ENCODE assay signal across 13 cellular contexts in the genomic region with DNA sequence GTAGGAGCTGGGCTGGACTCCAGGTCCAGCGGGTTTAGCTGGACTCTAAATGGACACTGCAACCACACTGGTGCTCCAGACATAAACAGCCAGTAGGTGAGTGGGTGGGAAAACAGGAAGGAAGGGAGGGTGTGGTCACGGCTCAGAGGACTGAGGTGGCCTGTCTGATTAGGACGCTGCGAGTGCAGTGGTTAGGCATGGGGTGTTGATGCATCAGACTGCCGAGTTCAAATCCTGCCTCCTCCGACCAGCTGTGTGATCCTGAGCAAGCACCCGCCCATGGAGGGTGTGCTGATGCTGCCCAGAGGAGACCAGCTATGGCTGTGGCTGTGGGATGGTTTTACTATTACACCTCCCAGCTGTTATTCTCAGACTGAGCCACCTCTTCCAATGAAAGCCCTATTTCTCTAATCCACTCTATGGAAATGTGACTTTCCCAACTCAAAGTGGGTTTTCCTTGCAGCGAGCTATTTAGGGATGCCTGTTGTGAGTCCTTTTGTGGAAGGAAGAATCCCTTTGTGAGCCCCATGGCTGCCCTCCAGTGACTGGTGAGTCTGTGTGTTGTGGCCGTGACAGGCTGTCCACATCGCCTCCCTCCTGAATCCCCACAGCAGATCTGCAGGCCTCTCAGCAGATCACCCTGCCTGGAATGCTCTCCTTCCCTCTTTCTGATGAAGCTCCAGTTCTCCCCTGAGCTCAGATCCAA. TPM values are rescaled to one million over a fixed set of nuclear protein-coding genes. Genes with fewer than 3 reads are reported as not detected.
DNase-seq lines count a peak whose midpoint lies in the region; TF ChIP-seq lines count a peak whose summit lies in the region.
"Had no signal": no experiment of that assay in that cellular context is flagged by ENCODE, and none has a peak within 500 bp of the region (broad histone marks: within the 10 kb centered on the region; RNA-seq: fewer than 3 reads in every experiment).

No MANE protein-coding gene starts in this region.

- peaks cover 5% of the 10 kb centered on the region for H3K9me3 Mint-ChIP-seq in activated naive CD4-positive, alpha-beta T cell treated with anti-CD3 and anti-CD28 coated beads, Interleukin-2, amount 10 ng/mL, durations not matched to agents 7 days and 5 days
- H3K9me3 Mint-ChIP-seq in stimulated activated naive CD8-positive, alpha-beta T cell treated with anti-CD3 and anti-CD28 coated beads, Interleukin-15, Interleukin-2, amounts not matched to agents 100 ng/mL and 50 ng/mL, for 24 hours, result no peaks in the 10 kb centered on the region

- intact Hi-C loops in PC-9 (cut with micrococcal nuclease; ENCODE audit: unreplicated experiment), result no loop called here

- no peaks in the 10 kb centered on the region for H3K36me3 ChIP-seq in fibroblast of lung (ENCODE audit: control insufficient read depth, insufficient read depth, low read length)
- no peaks in the 10 kb centered on the region for H3K36me3 ChIP-seq in PC-9 (ENCODE audit: low read depth)

- H3K4me1 ChIP-seq in fibroblast of lung (ENCODE audit: control insufficient read depth, extremely low read depth, insufficient read depth, low read length) (peaks cover 5% of the 10 kb centered on the region), PC-9 (replicated peaks; ENCODE audit: insufficient read depth) (no peaks in the 10 kb centered on the region)

- no peak overlapping the region for H3K9ac ChIP-seq in fibroblast of lung (ENCODE audit: insufficient read depth, low read length)

- H2AFZ ChIP-seq in fibroblast of lung (ENCODE audit: low read length) (no peak overlapping the region), PC-9 (no peak overlapping the region)

- no peak overlapping the region for H3K27ac Mint-ChIP-seq in activated naive CD4-positive, alpha-beta T cell treated with anti-CD3 and anti-CD28 coated beads, Interleukin-2, amount 10 ng/mL, durations not matched to agents 7 days and 5 days
- peak overlapping the region; percentile 47 for H3K27ac Mint-ChIP-seq in stimulated activated naive CD8-positive, alpha-beta T cell treated with anti-CD3 and anti-CD28 coated beads, Interleukin-15, Interleukin-2, amounts not matched to agents 100 ng/mL and 50 ng/mL, for 24 hours
- H3K27ac Mint-ChIP-seq: activated naive CD8-positive, alpha-beta T cell treated with anti-CD3 and anti-CD28 coated beads for 36 hours; nephron progenitor cell; WTC11 had no signal

- no peaks in the 10 kb centered on the region for H3K27me3 Mint-ChIP-seq in activated naive CD4-positive, alpha-beta T cell treated with anti-CD3 and anti-CD28 coated beads, Interleukin-2, amount 10 ng/mL, durations not matched to agents 7 days and 5 days
- H3K27me3 Mint-ChIP-seq in stimulated activated naive CD8-positive, alpha-beta T cell treated with anti-CD3 and anti-CD28 coated beads, Interleukin-15, Interleukin-2, amounts not matched to agents 100 ng/mL and 50 ng/mL, for 24 hours, result no peaks in the 10 kb centered on the region
- H3K27me3 Mint-ChIP-seq: activated naive CD8-positive, alpha-beta T cell treated with anti-CD3 and anti-CD28 coated beads for 36 hours had no signal

- H3F3A ChIP-seq in PC-9 (ENCODE audit: insufficient read depth, low read depth), result no peaks in the 10 kb centered on the region

- BruUV-seq in PC-9 (replicated peaks; lab: Mats Ljungman, UMichigan), result no TSS peak

- H3K4me2 ChIP-seq in fibroblast of lung (ENCODE audit: extremely low read depth, insufficient read depth, low read length) (no peak overlapping the region), PC-9 (no peak overlapping the region)

- CTCF ChIA-PET in activated naive CD4-positive, alpha-beta T cell treated with anti-CD3 and anti-CD28 coated beads, Interleukin-2, amount 10 ng/mL, durations not matched to agents 7 days and 5 days (lab: Charles Lee), result interaction anchor here (1.3 to 1.4 kb wide), 2 partner anchors 24 to 25 kb away, joined by 5 to 6 read pairs; no protein-coding TSS in a partner anchor
- CTCF ChIA-PET in PC-9 (lab: Charles Lee), result no interaction called here

- H3K4me1 Mint-ChIP-seq in activated naive CD4-positive, alpha-beta T cell treated with anti-CD3 and anti-CD28 coated beads, Interleukin-2, amount 10 ng/mL, durations not matched to agents 7 days and 5 days, result peaks cover 5% of the 10 kb centered on the region
- H3K4me1 Mint-ChIP-seq in stimulated activated naive CD8-positive, alpha-beta T cell treated with anti-CD3 and anti-CD28 coated beads, Interleukin-15, Interleukin-2, amounts not matched to agents 100 ng/mL and 50 ng/mL, for 24 hours (ENCODE audit: low read depth), result peaks cover 9% of the 10 kb centered on the region
- H3K4me1 Mint-ChIP-seq: WTC11 had no signal

- DNase-seq in activated naive CD4-positive, alpha-beta T cell treated with anti-CD3 and anti-CD28 coated beads, Interleukin-2, amount 50 U/mL, for 16 hours, result peak; percentile 8
- no peak for DNase-seq in activated naive CD4-positive, alpha-beta T cell treated with anti-CD3 and anti-CD28 coated beads, Interleukin-2, amount 10 ng/mL, durations not matched to agents 7 days and 5 days
- DNase-seq in RKO (ENCODE audit: low spot score) (peak; percentile 34), fibroblast of lung (ENCODE audit: low read depth in 2 of 2) (peak; percentile 9 to 61), PC-9 (no peak), DMS 273 treated with DMSO at 0.1 percent for 48 hours (lab: John Stamatoyannopoulos, UW) (no peak), NCI-H526 treated with DMSO at 0.1 percent for 48 hours (lab: John Stamatoyannopoulos, UW) (no peak)
- DNase-seq: activated naive CD8-positive, alpha-beta T cell treated with anti-CD3 and anti-CD28 coated beads for 36 hours; NCI-H2081; nephron progenitor cell; stimulated activated CD4-positive, alpha-beta T cell treated with anti-CD3 and anti-CD28 coated beads, Interleukin-2, amount 100 ng/mL, for 24 hours had no signal

- H3K27me3 ChIP-seq in fibroblast of lung (ENCODE audit: control insufficient read depth, insufficient read depth, low read length), result no peaks in the 10 kb centered on the region
- no peaks in the 10 kb centered on the region for H3K27me3 ChIP-seq in PC-9 (ENCODE audit: insufficient read depth, low read depth)

- H3K9me2 ChIP-seq in PC-9 (ENCODE audit: insufficient read depth), result no peaks in the 10 kb centered on the region

- H3K4me3 ChIP-seq in fibroblast of lung (replicated peaks in 1 of 4; ENCODE audit: control extremely low read depth in 1 of 4, insufficient read depth in 1 of 4, low read depth in 3 of 4, low read length in 4 of 4) (no peak overlapping the region), PC-9 (no peak overlapping the region)

- H3K9me3 ChIP-seq in fibroblast of lung (ENCODE audit: control insufficient read depth, insufficient read depth, low read depth, low read length) (no peaks in the 10 kb centered on the region), PC-9 (ENCODE audit: insufficient read depth, low read depth) (no peaks in the 10 kb centered on the region)

- POLR2A ChIA-PET in PC-9 (lab: Charles Lee; ENCODE audit: unreplicated experiment), result no interaction called here

- H3K79me2 ChIP-seq in fibroblast of lung (ENCODE audit: control insufficient read depth, insufficient read depth, low read length) (no peaks in the 10 kb centered on the region), PC-9 (ENCODE audit: low read depth) (no peaks in the 10 kb centered on the region)

- no peak overlapping the region for H3K4me3 Mint-ChIP-seq in activated naive CD4-positive, alpha-beta T cell treated with anti-CD3 and anti-CD28 coated beads, Interleukin-2, amount 10 ng/mL, durations not matched to agents 7 days and 5 days
- no peak overlapping the region for H3K4me3 Mint-ChIP-seq in stimulated activated naive CD8-positive, alpha-beta T cell treated with anti-CD3 and anti-CD28 coated beads, Interleukin-15, Interleukin-2, amounts not matched to agents 100 ng/mL and 50 ng/mL, for 24 hours
- H3K4me3 Mint-ChIP-seq: activated naive CD8-positive, alpha-beta T cell treated with anti-CD3 and anti-CD28 coated beads for 36 hours; nephron progenitor cell; WTC11 had no signal

- H3K27ac ChIP-seq in fibroblast of lung (ENCODE audit: insufficient read depth, low read length) (no peak overlapping the region), PC-9 (no peak overlapping the region)

- no peak for TF ChIP-seq CTCF in fibroblast of lung (conservative IDR thresholded peaks at IDR 0.05 in 1 of 2, IDR thresholded peaks at IDR 0.05 in 1 of 2; ENCODE audit: low read depth in 1 of 2, low read length in 2 of 2)
- no peak for TF ChIP-seq CTCF in PC-9 (conservative IDR thresholded peaks at IDR 0.05)

- H4K20me1 ChIP-seq in fibroblast of lung (ENCODE audit: control insufficient read depth, extremely low read depth, insufficient read depth, low read length) (no peaks in the 10 kb centered on the region), PC-9 (ENCODE audit: insufficient read depth) (no peaks in the 10 kb centered on the region)

- peaks cover 4% of the 10 kb centered on the region for H3K36me3 Mint-ChIP-seq in activated naive CD4-positive, alpha-beta T cell treated with anti-CD3 and anti-CD28 coated beads, Interleukin-2, amount 10 ng/mL, durations not matched to agents 7 days and 5 days
- H3K36me3 Mint-ChIP-seq in stimulated activated naive CD8-positive, alpha-beta T cell treated with anti-CD3 and anti-CD28 coated beads, Interleukin-15, Interleukin-2, amounts not matched to agents 100 ng/mL and 50 ng/mL, for 24 hours (ENCODE audit: low read depth), result peaks cover 72% of the 10 kb centered on the region
- H3K36me3 Mint-ChIP-seq: WTC11 had no signal

RNA-seq across cellular contexts. Expression of a gene that starts 56.6 kb away (rescaled TPM):
- total RNA-seq in fibroblast of lung (not detected in 2 replicates), PC-9 (2021) (0.43 and 0.48 TPM in 2 replicates)
- polyA plus RNA-seq in fibroblast of lung, result not detected in 2 replicates
- polyA plus RNA-seq in fibroblast of lung (2012), result not detected in 2 replicates
- polyA minus RNA-seq in fibroblast of lung (ENCODE audit: low replicate concordance), result not detected in 2 replicates
- total RNA-seq: activated naive CD8-positive, alpha-beta T cell treated with anti-CD3 and anti-CD28 coated beads for 36 hours had no signal

Comparison
In these comparisons a context has a peak if more than half of its experiments do, and no peak if none do; other contexts are left out.
1. DNase-seq: peak in activated naive CD4-positive, alpha-beta T cell treated with anti-CD3 and anti-CD28 coated beads, Interleukin-2, amount 50 U/mL, for 16 hours (single experiment), RKO (single experiment) and fibroblast of lung (2 of 2); none in activated naive CD4-positive, alpha-beta T cell treated with anti-CD3 and anti-CD28 coated beads, Interleukin-2, amount 10 ng/mL, durations not matched to agents 7 days and 5 days (single experiment), PC-9 (0 of 2), DMS 273 treated with DMSO at 0.1 percent for 48 hours (single experiment) and NCI-H526 treated with DMSO at 0.1 percent for 48 hours (single experiment).